18 cellular contexts compared by ENCODE assay signal in genomic region chr22:40641269-40641668, GRCh38. TPM values are rescaled to one million over a fixed set of nuclear protein-coding genes. Genes with fewer than 3 reads are reported as not detected.
DNase-seq lines count a peak whose midpoint lies in the region; ATAC-seq and TF ChIP-seq lines count a peak whose summit lies in the region.
"Had no signal": no experiment of that assay in that cellular context is flagged by ENCODE, and none has a peak within 500 bp of the region (broad histone marks: within the 10 kb centered on the region; RNA-seq: fewer than 3 reads in every experiment).

No MANE protein-coding gene starts in this region.

- H3K4me2 ChIP-seq in HCT116 (ENCODE audit: low read length), result peak overlapping the region; percentile 39
- H3K4me2 ChIP-seq in trophoblast cell (ENCODE audit: low read length), result no peak overlapping the region

- no peak overlapping the region for H3K23ac ChIP-seq in trophoblast cell (ENCODE audit: low read length)

- H3K27me3 Mint-ChIP-seq in endodermal cell (ENCODE audit: insufficient read depth), result peaks cover 4% of the 10 kb centered on the region
- H3K27me3 Mint-ChIP-seq: CD4-positive, alpha-beta memory T cell had no signal

- no peak overlapping the region for H3K27ac Mint-ChIP-seq in endodermal cell

- intact Hi-C loops in HCT116 (cut with micrococcal nuclease), result loop anchor here (10.0 kb wide), 1 partner anchor 266 kb away; the partner anchor contains the start of gene SGSM3
- intact Hi-C loops in heart right ventricle (cut with DNase I), result loop anchor here in 7 of 10 donors (5.0 to 10.0 kb wide), 5 partner anchors 86 to 1106 kb away; partner anchors contain the start of gene RPS19BP1 (in 1 of the 7)

- H3K27me3 ChIP-seq in HCT116 (ENCODE audit: insufficient read depth, low read length), result no peaks in the 10 kb centered on the region
- no peaks in the 10 kb centered on the region for H3K27me3 ChIP-seq in endodermal cell (ENCODE audit: control insufficient read depth, insufficient read depth, low read length, poor library complexity, severe bottlenecking)
- no peaks in the 10 kb centered on the region for H3K27me3 ChIP-seq in trophoblast cell (ENCODE audit: insufficient read depth, low read length)
- H3K27me3 ChIP-seq in heart right ventricle, result no peaks in the 10 kb centered on the region
- H3K27me3 ChIP-seq: SJSA1 had no signal

- no peak overlapping the region for H4K12ac ChIP-seq in trophoblast cell (ENCODE audit: low read depth, low read length)

- H2BK120ac ChIP-seq in trophoblast cell (ENCODE audit: insufficient read depth, low read length, poor library complexity), result no peak overlapping the region

- H3K9ac ChIP-seq in HCT116 (ENCODE audit: low read length) (no peak overlapping the region), endodermal cell (ENCODE audit: extremely low read depth, low read length, poor library complexity, severe bottlenecking) (no peak overlapping the region), trophoblast cell (ENCODE audit: low read length) (no peak overlapping the region)

- H2AFZ ChIP-seq in HCT116 (ENCODE audit: low read depth, low read length, poor library complexity, severe bottlenecking) (no peak overlapping the region), trophoblast cell (ENCODE audit: insufficient read depth, low read length, poor library complexity) (no peak overlapping the region)

- peak overlapping the region; percentile 36 for H2BK12ac ChIP-seq in trophoblast cell (ENCODE audit: low read length)

- CTCF ChIA-PET in HCT116 (lab: Charles Lee), result interaction anchor here (0.6 to 1.6 kb wide), 2 partner anchors 10 kb away, joined by 4 read pairs; no protein-coding TSS in a partner anchor

- no peak overlapping the region for H4K8ac ChIP-seq in trophoblast cell (ENCODE audit: low read depth, low read length)

- no peaks in the 10 kb centered on the region for H3K9me3 Mint-ChIP-seq in endodermal cell

- RAD21 ChIA-PET in HCT116 (lab: Charles Lee; ENCODE audit: low non-redundant PET in 1 of 2, low total read pairs in 2 of 2, uncharacterized antibody in 2 of 2, unreplicated experiment in 2 of 2), result no interaction called here

- H3K27ac ChIP-seq in HCT116 (ENCODE audit: low read depth, low read length), result no peak overlapping the region
- no peak overlapping the region for H3K27ac ChIP-seq in endodermal cell (ENCODE audit: low read depth, low read length)
- H3K27ac ChIP-seq in trophoblast cell (ENCODE audit: low read depth, low read length), result no peak overlapping the region
- H3K27ac ChIP-seq in heart right ventricle, result no peak overlapping the region
- H3K27ac ChIP-seq: SJSA1 had no signal

- H3K14ac ChIP-seq in trophoblast cell (ENCODE audit: low read length), result no peak overlapping the region

- H3K4me3 Mint-ChIP-seq in endodermal cell, result no peak overlapping the region
- H3K4me3 Mint-ChIP-seq: CD4-positive, alpha-beta memory T cell had no signal

- no TSS peak for BruUV-seq in HCT116 (replicated peaks; lab: Mats Ljungman, UMichigan)

- H2BK5ac ChIP-seq in trophoblast cell (ENCODE audit: low read depth, low read length, poor library complexity), result no peak overlapping the region

- H3K4me1 ChIP-seq in HCT116 (ENCODE audit: control insufficient read depth in 1 of 2, insufficient read depth in 2 of 2, low read length in 2 of 2) (peaks cover 7 to 25% of the 10 kb centered on the region in 2 experiments; a peak in 3 of 4 replicates), endodermal cell (ENCODE audit: control insufficient read depth, insufficient read depth, low read length) (no peaks in the 10 kb centered on the region), trophoblast cell (ENCODE audit: control insufficient read depth in 1 of 2, insufficient read depth in 2 of 2, low read length in 2 of 2) (peaks cover 5 to 6% of the 10 kb centered on the region in 2 experiments), heart right ventricle (peaks cover 0 to 17% (median 6%) of the 10 kb centered on the region in 9 donors)

- 95 to 97% methylated on average over 3 to 6 of the region's 6 CpGs for WGBS in endodermal cell (ENCODE audit: insufficient coverage in 1 of 2, insufficient read length in 1 of 2), 2 experiments
- WGBS in trophoblast cell (ENCODE audit: extremely low coverage, insufficient coverage, insufficient read length), result no CpG with 5 or more reads among the region's 6 CpGs
- WGBS in heart right ventricle, 2 donors, result 92 to 98% methylated on average over 6 of the region's 6 CpGs

- no peak overlapping the region for H3K4ac ChIP-seq in trophoblast cell (ENCODE audit: low read depth, low read length)

- H3K4me1 Mint-ChIP-seq in endodermal cell, result peaks cover 9% of the 10 kb centered on the region

- TF ChIP-seq EP300 in Ishikawa (IDR thresholded peaks at IDR 0.05; ENCODE audit: borderline replicate concordance), result no peak

- H3K4me3 ChIP-seq in HCT116 (replicated peaks in 1 of 2; ENCODE audit: low read depth in 1 of 2, low read length in 2 of 2) (no peak overlapping the region), endodermal cell (ENCODE audit: low read length) (no peak overlapping the region), trophoblast cell (ENCODE audit: low read depth, low read length) (no peak overlapping the region), heart right ventricle (no peak overlapping the region)
- H3K4me3 ChIP-seq: SJSA1 had no signal

- H3K9me3 ChIP-seq in HCT116 (ENCODE audit: control insufficient read depth in 1 of 2, insufficient read depth in 1 of 2, low read depth in 1 of 2, low read length in 2 of 2) (no peaks in the 10 kb centered on the region), endodermal cell (ENCODE audit: control insufficient read depth, low read length) (no peaks in the 10 kb centered on the region), trophoblast cell (ENCODE audit: insufficient read depth, low read depth, low read length) (no peaks in the 10 kb centered on the region), heart right ventricle (no peaks in the 10 kb centered on the region)
- H3K9me3 ChIP-seq: SJSA1 had no signal

- no peaks in the 10 kb centered on the region for H4K20me1 ChIP-seq in HCT116 (ENCODE audit: insufficient read depth)

- no peak for TF ChIP-seq CTCF in HCT116 (IDR thresholded peaks at IDR 0.05 in 2 of 3, conservative IDR thresholded peaks at IDR 0.05 in 1 of 3; ENCODE audit: borderline replicate concordance in 1 of 3, insufficient read depth in 1 of 3, low read depth in 2 of 3, low read length in 2 of 3)
- no peak for TF ChIP-seq CTCF in endodermal cell (conservative IDR thresholded peaks at IDR 0.05)
- no peak for TF ChIP-seq CTCF in heart right ventricle (IDR thresholded peaks at IDR 0.05)

- peak; percentile 9 for ATAC-seq in HCT116
- no peak for ATAC-seq in heart right ventricle

- H3K79me1 ChIP-seq in trophoblast cell (ENCODE audit: low read length), result peaks cover 10% of the 10 kb centered on the region

- POLR2A ChIA-PET in HCT116 (lab: Charles Lee), result interaction anchor here (0.8 kb wide), 1 partner anchor 11 kb away, joined by 3 read pairs; no protein-coding TSS in a partner anchor

- peak overlapping the region; percentile 30 for H2AK5ac ChIP-seq in trophoblast cell (ENCODE audit: low read length)

- H4K91ac ChIP-seq in trophoblast cell (ENCODE audit: low read depth, low read length), result no peak overlapping the region

- H3K9me2 ChIP-seq in HCT116 (ENCODE audit: insufficient read depth), result no peaks in the 10 kb centered on the region

- TF ChIP-seq RAD21 in HCT116 (IDR thresholded peaks at IDR 0.05; ENCODE audit: low read depth), result no peak
- TF ChIP-seq RAD21 in Ishikawa (IDR thresholded peaks at IDR 0.05; ENCODE audit: low read depth), result no peak

- no peaks in the 10 kb centered on the region for H3K36me3 Mint-ChIP-seq in endodermal cell (ENCODE audit: low read depth)

- DNase-seq in HCT116 (ENCODE audit: low read depth, low spot score) (peak; percentile 56), endodermal cell (peak; percentile 56), trophoblast cell (no peak), heart right ventricle (no peak), NK-92 (lab: John Stamatoyannopoulos, UW; ENCODE audit: unreplicated experiment) (no peak), ecto neural progenitor cell (ENCODE audit: low spot score) (no peak)
- DNase-seq: CD4-positive, alpha-beta memory T cell; DMS79; HCEC 1CT; NCI-H187; NCI-H446; NCI-H69; NK-92 treated with Interleukin-12 subunit alpha and Interleukin-12 subunit beta, amount 100 ng/mL, for 24 hours had no signal

- TF ChIP-seq POLR2A in HCT116 (IDR thresholded peaks at IDR 0.05; ENCODE audit: borderline replicate concordance, extremely low read depth, insufficient read depth, insufficient read length), result no peak

- H3K79me2 ChIP-seq in HCT116 (ENCODE audit: insufficient read depth, low read length), result no peaks in the 10 kb centered on the region
- peaks cover 4% of the 10 kb centered on the region for H3K79me2 ChIP-seq in trophoblast cell (ENCODE audit: control insufficient read depth, insufficient read depth, low read length, poor library complexity)

- no peak overlapping the region for H3K18ac ChIP-seq in trophoblast cell (ENCODE audit: low read length)

- no peaks in the 10 kb centered on the region for H3K36me3 ChIP-seq in HCT116 (ENCODE audit: control insufficient read depth in 1 of 2, insufficient read depth in 2 of 2, low read length in 2 of 2)
- no peaks in the 10 kb centered on the region for H3K36me3 ChIP-seq in endodermal cell (ENCODE audit: control insufficient read depth, insufficient read depth, low read length)
- H3K36me3 ChIP-seq in trophoblast cell (ENCODE audit: control insufficient read depth in 1 of 2, insufficient read depth in 2 of 2, low read length in 2 of 2), result no peaks in the 10 kb centered on the region
- no peaks in the 10 kb centered on the region for H3K36me3 ChIP-seq in heart right ventricle

TF ChIP-seq in HCT116, 20 proteins besides CTCF, POLR2A, EP300 and RAD21 (continues in another document):
- peak; percentile 29; the same call in 1 of the 2 replicates for TF ChIP-seq FOSL1 (IDR thresholded peaks at IDR 0.05; ENCODE audit: low read depth)
- no peak for TF ChIP-seq CEBPB (IDR thresholded peaks at IDR 0.05; ENCODE audit: low read depth)

RNA-seq across cellular contexts. Expression of gene MRTFA, which starts 4.8 kb away (rescaled TPM):
- total RNA-seq in HCT116 (2021; ENCODE audit: unreplicated experiment) (28.0 TPM), endodermal cell (10 to 100 TPM; 43.3 to 44.7 TPM), heart right ventricle (10 to 100 TPM; 13.2 to 30.9 (median 18.5) TPM)
- 18.2 and 21.1 TPM in 2 replicates for polyA plus RNA-seq in HCT116 (2012)
- polyA plus RNA-seq in endodermal cell (2013, experiment 1 of 2), result 24.1 TPM
- polyA plus RNA-seq in endodermal cell (2013, experiment 2 of 2), result 25.4 TPM
- polyA plus RNA-seq in trophoblast cell (2013), result 51.3 and 51.5 TPM in 2 replicates
- 10 to 100 TPM; 19.1 to 24.6 TPM for polyA plus RNA-seq in heart right ventricle

RNA-seq across cellular contexts. Expression of gene MCHR1, which starts 38.0 kb away (rescaled TPM):
- total RNA-seq in HCT116 (2021; ENCODE audit: unreplicated experiment), result not detected
- polyA plus RNA-seq in HCT116 (2012), result not detected in 2 replicates
- under 1 TPM in 1 of 2 donors, not detected in 1; 0.53 TPM for total RNA-seq in endodermal cell
- polyA plus RNA-seq in endodermal cell (2013, experiment 1 of 2), result 10.9 TPM
- 15.6 TPM for polyA plus RNA-seq in endodermal cell (2013, experiment 2 of 2)
- polyA plus RNA-seq in trophoblast cell (2013), result 28.8 and 36.5 TPM in 2 replicates
- total RNA-seq in heart right ventricle, result 1 to 10 TPM in 2 of 10 donors, under 1 TPM in 7, not detected in 1; 0.19 to 1.5 (median 0.37) TPM
- polyA plus RNA-seq in heart right ventricle, result under 1 TPM; 0.15 to 0.39 TPM
- total RNA-seq: CD4-positive, alpha-beta memory T cell; LHCN-M2; OCI-LY7; RPMI7951; SJSA1 had no signal
- polyA plus RNA-seq: CD4-positive, alpha-beta memory T cell had no signal

Comparison
In these comparisons a context has a peak if more than half of its experiments do, and no peak if none do; other contexts are left out.
1. DNase-seq: peak in HCT116 (single experiment) and endodermal cell (single experiment); none in trophoblast cell (0 of 2), heart right ventricle (0 of 2), NK-92 (single experiment) and ecto neural progenitor cell (single experiment).